8 cellular contexts compared by ENCODE assay signal in genomic region chr17:7280519-7281073, GRCh38. TPM values are rescaled to one million over a fixed set of nuclear protein-coding genes. Genes with fewer than 3 reads are reported as not detected.
DNase-seq lines count a peak whose midpoint lies in the region; ATAC-seq, FAIRE-seq and TF ChIP-seq lines count a peak whose summit lies in the region.

No MANE protein-coding gene starts in this region.

- intact Hi-C loops in activated B cell treated with CpG ODN at 0.5 μM for 24 hours (cut with micrococcal nuclease) = loop anchor here (1.0 to 5.0 kb wide), 14 partner anchors 16 to 408 kb away; partner anchors contain the start of genes EIF5A, ELP5, NEURL4 and POLR2A

- H3K4me3 ChIP-seq in bronchial epithelial cell (ENCODE audit: low read depth, low read length) = peak overlapping the region; percentile 38

- DNase-seq in GF-D8 (lab: John Stamatoyannopoulos, UW) = peak; percentile 46
- peak; percentile 83 for DNase-seq in NCI-H2171 (lab: John Stamatoyannopoulos, UW)
- peak; percentile 82 for DNase-seq in activated B cell treated with CpG ODN at 0.5 μM for 24 hours
- DNase-seq in bronchial epithelial cell (ENCODE audit: low read depth) = peak; percentile 90
- DNase-seq in immature natural killer cell = peak; percentile 80 to 85 (median 83)
- peak; percentile 57 for DNase-seq in smooth muscle cell of the brain vasculature (ENCODE audit: low read depth, low spot score)
- DNase-seq in NCI-H187 treated with DMSO at 0.1 percent for 48 hours (lab: John Stamatoyannopoulos, UW) = no peak

- H3K27ac Mint-ChIP-seq in activated B cell treated with CpG ODN at 0.5 μM for 24 hours (peak overlapping the region; percentile 77), immature natural killer cell (peak overlapping the region in 4 of 6 donors; percentile 15 to 71 (median 50))

- CTCF ChIA-PET in activated B cell treated with CpG ODN at 0.5 μM for 24 hours (lab: Charles Lee) = interaction anchor here (0.6 to 4.5 kb wide), 12 partner anchors 13 to 235 kb away, joined by 3 to 38 read pairs (median 4); partner anchors contain the start of genes ACAP1 and TMEM102

- H3K4me1 Mint-ChIP-seq in activated B cell treated with CpG ODN at 0.5 μM for 24 hours = peaks cover 14% of the 10 kb centered on the region
- H3K4me1 Mint-ChIP-seq in immature natural killer cell = peaks cover 21 to 29% of the 10 kb centered on the region in 2 donors

- H3K36me3 Mint-ChIP-seq in activated B cell treated with CpG ODN at 0.5 μM for 24 hours (ENCODE audit: low read depth) = no peaks in the 10 kb centered on the region
- H3K36me3 Mint-ChIP-seq in immature natural killer cell = no peaks in the 10 kb centered on the region

- peak; percentile 42 for TF ChIP-seq CTCF in activated B cell treated with CpG ODN at 0.5 μM for 24 hours (IDR thresholded peaks at IDR 0.05)
- peak; percentile 92 for TF ChIP-seq CTCF in bronchial epithelial cell (IDR thresholded peaks at IDR 0.05; ENCODE audit: insufficient read depth, low read length, severe bottlenecking)

- peaks cover 12% of the 10 kb centered on the region for H3K27me3 Mint-ChIP-seq in activated B cell treated with CpG ODN at 0.5 μM for 24 hours
- H3K27me3 Mint-ChIP-seq in immature natural killer cell (ENCODE audit: low read depth in 3 of 3) = peaks cover 3 to 20% (median 4%) of the 10 kb centered on the region in 3 donors

- ATAC-seq in HG02885 (IDR thresholded peaks at IDR 0.05; ENCODE audit: poor library complexity, unreplicated experiment) (peak; percentile 67), activated B cell treated with CpG ODN at 0.5 μM for 24 hours (ENCODE audit: low read depth) (peak; percentile 83)

- FAIRE-seq in bronchial epithelial cell (lab: Jason Lieb, UNC) = no peak

- no peaks in the 10 kb centered on the region for H3K36me3 ChIP-seq in bronchial epithelial cell (ENCODE audit: control insufficient read depth, insufficient read depth, low read length)

- peaks cover 5% of the 10 kb centered on the region for H3K27me3 ChIP-seq in bronchial epithelial cell (ENCODE audit: control insufficient read depth, insufficient read depth, low read length)

- no peaks in the 10 kb centered on the region for H3K9me3 Mint-ChIP-seq in activated B cell treated with CpG ODN at 0.5 μM for 24 hours
- H3K9me3 Mint-ChIP-seq in immature natural killer cell = no peaks in the 10 kb centered on the region

- POLR2A ChIA-PET in activated B cell treated with CpG ODN at 0.5 μM for 24 hours (lab: Charles Lee) = interaction anchor here (0.5 to 2.2 kb wide), 13 partner anchors 16 to 304 kb away, joined by 3 to 14 read pairs (median 5); partner anchors contain the start of genes GPS2, NEURL4, PHF23 and POLR2A

- H3K4me3 Mint-ChIP-seq in activated B cell treated with CpG ODN at 0.5 μM for 24 hours (peak overlapping the region; percentile 82), immature natural killer cell (peak overlapping the region; percentile 71 to 86 (median 80))

RNA-seq across cellular contexts. Expression of gene SLC2A4, which starts 0.9 kb away (rescaled TPM):
- total RNA-seq in activated B cell treated with CpG ODN at 0.5 μM for 24 hours (not detected in 2 replicates), bronchial epithelial cell (under 0.01 and 0.13 TPM in 2 replicates)
- polyA plus RNA-seq in immature natural killer cell = under 1 TPM in 1 of 3 donors, not detected in 2; 0.26 TPM

RNA-seq across cellular contexts. Expression of gene YBX2, which starts 13.8 kb away (rescaled TPM):
- 0.16 TPM in 1 of 2 replicates, not detected in the other for total RNA-seq in activated B cell treated with CpG ODN at 0.5 μM for 24 hours
- total RNA-seq in bronchial epithelial cell = 0.26 and 1.0 TPM in 2 replicates
- polyA plus RNA-seq in immature natural killer cell = not detected

RNA-seq across cellular contexts. Expression of gene CLDN7, which starts 18.3 kb away (rescaled TPM):
- 1.1 and 1.8 TPM in 2 replicates for total RNA-seq in activated B cell treated with CpG ODN at 0.5 μM for 24 hours
- total RNA-seq in bronchial epithelial cell = 546 and 850 TPM in 2 replicates
- polyA plus RNA-seq in immature natural killer cell = 1 to 10 TPM; 2.5 to 8.7 (median 3.7) TPM

RNA-seq across cellular contexts. Expression of gene EIF5A, which starts 26.8 kb away (rescaled TPM):
- total RNA-seq in activated B cell treated with CpG ODN at 0.5 μM for 24 hours = 656 and 664 TPM in 2 replicates
- total RNA-seq in bronchial epithelial cell = 653 and 709 TPM in 2 replicates
- 100 to 1,000 TPM; 235 to 814 (median 797) TPM for polyA plus RNA-seq in immature natural killer cell

RNA-seq across cellular contexts. Expression of gene ELP5, which starts 28.6 kb away (rescaled TPM):
- 49.2 and 53.6 TPM in 2 replicates for total RNA-seq in activated B cell treated with CpG ODN at 0.5 μM for 24 hours
- 16.5 and 20.0 TPM in 2 replicates for total RNA-seq in bronchial epithelial cell
- polyA plus RNA-seq in immature natural killer cell = 100 to 1,000 TPM in 1 of 3 donors, 10 to 100 TPM in 2; 65.0 to 108 (median 89.0) TPM

Comparison
In these comparisons a context has a peak if more than half of its experiments do, and no peak if none do; other contexts are left out.
1. RNA of gene CLDN7, which starts 18.3 kb away (total RNA-seq): 546 to 850 TPM in bronchial epithelial cell; 1.1 to 1.8 TPM in activated B cell treated with CpG ODN at 0.5 μM for 24 hours; every median in the first group is over 100 times any median in the second.